Comparison of ENCODE assay signal across 12 cellular contexts in the genomic region with DNA sequence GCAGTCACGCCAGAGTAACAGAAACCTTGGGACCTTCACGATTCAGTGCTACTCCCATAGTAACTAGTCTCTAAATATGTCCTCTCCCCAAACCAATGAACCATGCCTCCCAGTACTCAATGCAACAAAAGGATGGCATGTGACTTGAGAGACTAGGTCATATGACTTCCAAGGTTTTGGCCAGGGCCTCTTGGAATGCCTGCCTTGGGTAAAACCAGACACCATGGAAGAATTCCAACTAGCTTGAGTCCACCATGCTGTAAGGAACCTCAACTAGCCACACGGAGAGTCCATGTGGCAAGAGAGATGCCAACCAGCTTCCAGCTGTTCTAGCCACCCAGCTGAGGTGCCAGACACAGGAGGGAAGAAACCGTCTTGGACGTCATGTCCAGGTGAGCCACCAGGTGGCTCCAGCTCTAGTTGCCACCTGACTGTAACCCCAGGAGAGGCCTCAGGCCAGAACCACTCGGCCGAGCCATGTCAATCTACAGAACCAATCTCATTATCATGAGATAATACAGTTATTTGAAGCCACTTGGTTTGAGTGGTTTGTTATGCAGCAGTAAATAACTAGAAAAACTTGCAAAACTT.
A peak's percentile ranks its signal among the peaks of the same experiment; 100 is the strongest.
DNase-seq lines count a peak whose midpoint lies in the region; FAIRE-seq and TF ChIP-seq lines count a peak whose summit lies in the region.
"Had no signal": no experiment of that assay in that cellular context is flagged by ENCODE, and none has a peak within 500 bp of the region (broad histone marks: within the 10 kb centered on the region; RNA-seq: fewer than 3 reads in every experiment).

No MANE protein-coding gene starts in this region.

- H3K9me3 ChIP-seq in breast epithelium (peaks cover 6% of the 10 kb centered on the region in 2 donors), transverse colon (no peaks in the 10 kb centered on the region)
- H3K9me3 ChIP-seq: suprapubic skin had no signal

- in situ Hi-C loops in transverse colon (cut with MboI; ENCODE audit: low pct_ligation_motif_present in 1 of 4, low pct_unique_long_range_greater_than_20kb in 1 of 4, low sequenced_read_pairs in 3 of 4), result loop anchor here in 1 of 4 donors (5.0 kb wide), 1 partner anchor 90 kb away; no protein-coding TSS in a partner anchor

- no peaks in the 10 kb centered on the region for H3K9me3 Mint-ChIP-seq in MCF 10A (ENCODE audit: unreplicated experiment)

- H3K4me3 Mint-ChIP-seq in MCF 10A (ENCODE audit: unreplicated experiment), result no peak overlapping the region
- H3K4me3 Mint-ChIP-seq: T-helper 17 cell had no signal

- no peaks in the 10 kb centered on the region for H3K4me1 ChIP-seq in breast epithelium
- no peaks in the 10 kb centered on the region for H3K4me1 ChIP-seq in transverse colon
- H3K4me1 ChIP-seq: ascending aorta, suprapubic skin had no signal

- no TSS peak for BruUV-seq in MCF 10A (replicated peaks; lab: Mats Ljungman, UMichigan)

- POLR2A ChIA-PET in MCF 10A (lab: Yijun Ruan, JAX), result no interaction called here

- no peaks in the 10 kb centered on the region for H3K4me1 Mint-ChIP-seq in MCF 10A (ENCODE audit: insufficient read depth, unreplicated experiment)

- peaks cover 38% of the 10 kb centered on the region for H3K27me3 Mint-ChIP-seq in MCF 10A (ENCODE audit: insufficient read depth, unreplicated experiment)

- peak; percentile 26 for DNase-seq in MCF 10A (ENCODE audit: unreplicated experiment)
- no peak for DNase-seq in breast epithelium (ENCODE audit: low spot score in 2 of 2)
- peak; percentile 12 for DNase-seq in OCI-M1 (lab: John Stamatoyannopoulos, UW)
- DNase-seq in fibroblast of pulmonary artery (ENCODE audit: low read depth), result no peak
- DNase-seq in transverse colon, result peak; percentile 59
- no peak for DNase-seq in SHP77 (lab: John Stamatoyannopoulos, UW)
- DNase-seq in RCC 7860 (ENCODE audit: low spot score), result no peak
- DNase-seq in GM19238 (ENCODE audit: insufficient read length, low spot score), result no peak
- DNase-seq: head of caudate nucleus, T-helper 17 cell had no signal

- CTCF ChIA-PET in MCF 10A (lab: Yijun Ruan, JAX), result interaction anchor here (0.5 kb wide), 1 partner anchor 11 kb away, joined by 3 read pairs; no protein-coding TSS in a partner anchor

- TF ChIP-seq POLR2A in breast epithelium (IDR thresholded peaks at IDR 0.05), result no peak
- no peak for TF ChIP-seq POLR2A in transverse colon (IDR thresholded peaks at IDR 0.05)

- no peak overlapping the region for H3K27ac Mint-ChIP-seq in MCF 10A (ENCODE audit: low read depth, unreplicated experiment)
- H3K27ac Mint-ChIP-seq: T-helper 17 cell had no signal

- H3K27ac ChIP-seq in breast epithelium (no peak overlapping the region), transverse colon (no peak overlapping the region)
- H3K27ac ChIP-seq: ascending aorta, suprapubic skin had no signal

- TF ChIP-seq CTCF in MCF 10A (IDR thresholded peaks at IDR 0.05; ENCODE audit: unreplicated experiment), result no peak
- no peak for TF ChIP-seq CTCF in breast epithelium (IDR thresholded peaks at IDR 0.05)
- TF ChIP-seq CTCF in fibroblast of pulmonary artery (IDR thresholded peaks at IDR 0.05; ENCODE audit: low read length, missing control alignments), result peak; percentile 10
- peak in 4 of 5 experiments; percentile 47 to 61 (median 48) for TF ChIP-seq CTCF in transverse colon (IDR thresholded peaks at IDR 0.05)

- H3K27me3 ChIP-seq in breast epithelium (no peaks in the 10 kb centered on the region), transverse colon (no peaks in the 10 kb centered on the region)
- H3K27me3 ChIP-seq: ascending aorta, suprapubic skin had no signal

- H3K4me3 ChIP-seq in breast epithelium (no peak overlapping the region), fibroblast of pulmonary artery (replicated peaks; ENCODE audit: low read depth, low read length) (no peak overlapping the region), transverse colon (no peak overlapping the region)
- H3K4me3 ChIP-seq: ascending aorta, suprapubic skin had no signal

- 58 to 87% methylated on average over 3 to 7 of the region's 7 CpGs for WGBS in transverse colon (ENCODE audit: low coverage in 1 of 2), 2 donors

- H3K36me3 ChIP-seq in breast epithelium (no peaks in the 10 kb centered on the region), transverse colon (no peaks in the 10 kb centered on the region)
- H3K36me3 ChIP-seq: ascending aorta, suprapubic skin had no signal

- TF ChIP-seq EP300 in transverse colon (IDR thresholded peaks at IDR 0.05; ENCODE audit: low read depth), result no peak

- intact Hi-C loops in MCF 10A (cut with micrococcal nuclease), result no loop called here
- intact Hi-C loops in breast epithelium (cut with DNase I; ENCODE audit: low total_unique reads), result no loop called here
- intact Hi-C loops in transverse colon (cut with DNase I; ENCODE audit: low total_unique reads), result no loop called here

- H3K36me3 Mint-ChIP-seq in MCF 10A (ENCODE audit: insufficient read depth, unreplicated experiment), result no peaks in the 10 kb centered on the region

- no peak for FAIRE-seq in RCC 7860 (lab: Jason Lieb, UNC)

Comparison
In these comparisons a context has a peak if more than half of its experiments do, and no peak if none do; other contexts are left out.
1. DNase-seq: peak in MCF 10A (single experiment), OCI-M1 (single experiment) and transverse colon (single experiment); none in breast epithelium (0 of 2), fibroblast of pulmonary artery (single experiment), SHP77 (0 of 2), RCC 7860 (single experiment) and GM19238 (single experiment).
2. CTCF ChIP-seq: peak in fibroblast of pulmonary artery (single experiment) and transverse colon (4 of 5); none in MCF 10A (single experiment) and breast epithelium (0 of 3).